In the genomic region with DNA sequence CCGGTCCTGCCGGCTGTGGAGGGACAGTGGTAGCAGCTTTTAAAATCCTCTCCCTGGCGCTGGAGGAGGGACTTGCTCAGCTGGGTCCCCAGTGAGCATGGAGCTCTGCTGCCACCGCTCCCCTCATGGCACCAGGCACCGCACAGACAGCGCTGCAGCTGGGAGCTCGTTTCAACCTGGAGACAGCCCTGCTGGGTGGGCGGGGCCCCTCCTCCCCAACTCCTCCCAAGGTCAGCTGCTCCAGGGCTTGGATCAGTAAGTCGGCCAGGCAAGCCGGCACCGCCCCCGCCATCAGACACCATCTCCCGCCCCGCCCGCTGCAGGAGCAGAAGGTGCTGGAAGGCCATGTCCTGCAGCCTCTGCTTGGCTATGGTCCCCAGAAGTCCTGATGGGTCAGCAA, we compare ENCODE assay signal across 1 cellular context.
TF ChIP-seq lines count a peak whose summit lies in the region.

No MANE protein-coding gene starts in this region.

TF ChIP-seq in K562, 482 proteins besides CTCF, POLR2A, EP300 and RAD21 (continued from another document):
- TF ChIP-seq PRDM10 (IDR thresholded peaks at IDR 0.05; ENCODE audit: partially characterized antibody) (no peak), FOS (IDR thresholded peaks at IDR 0.05; ENCODE audit: extremely low read depth, insufficient read length) (no peak), KAT7 (CRISPR knock-in tag; IDR thresholded peaks at IDR 0.05; ENCODE audit: borderline replicate concordance) (0 out of 2 replicates have a peak, but pooled peaks have one; percentile 47), SP1 (CRISPR knock-in tag; IDR thresholded peaks at IDR 0.05) (0 out of 2 replicates have a peak, but pooled peaks have one; percentile 41), KLF1 (tag; IDR thresholded peaks at IDR 0.05) (0 out of 2 replicates have a peak, but pooled peaks have one; percentile 48), TOE1 (IDR thresholded peaks at IDR 0.05; ENCODE audit: borderline replicate concordance) (peak; percentile 31; the same call in 1 of the 2 replicates), TOE1 (CRISPR knock-in tag; IDR thresholded peaks at IDR 0.05; ENCODE audit: borderline replicate concordance, low read depth) (no peak), RCOR1 (IDR thresholded peaks at IDR 0.05; ENCODE audit: borderline replicate concordance in 1 of 2, low read depth in 2 of 2, low read length in 2 of 2) (peak in 1 of 2 experiments; percentile 24; a peak in 1 of 4 replicates), ZNF311 (CRISPR knock-in tag; IDR thresholded peaks at IDR 0.05) (no peak), NRF1 (conservative IDR thresholded peaks at IDR 0.05 in 1 of 2, IDR thresholded peaks at IDR 0.05 in 1 of 2) (peak; percentile 54 to 61), CCNT2 (IDR thresholded peaks at IDR 0.05; ENCODE audit: borderline replicate concordance, extremely low read depth, insufficient read length, low read depth, low read length) (peak; percentile 48), AFF4 (CRISPR knock-in tag; IDR thresholded peaks at IDR 0.05) (peak; percentile 65; the same call in 1 of the 2 replicates), HDAC1 (IDR thresholded peaks at IDR 0.05) (peak in 1 of 2 experiments; percentile 77; a peak in 2 of 4 replicates), EP400 (IDR thresholded peaks at IDR 0.05) (no peak), CBFA2T3 (IDR thresholded peaks at IDR 0.05) (peak; percentile 19; the same call in 1 of the 2 replicates), L3MBTL2 (IDR thresholded peaks at IDR 0.05) (no peak), KLF13 (tag; IDR thresholded peaks at IDR 0.05; ENCODE audit: borderline replicate concordance, low read depth) (peak; percentile 48; the same call in 1 of the 2 replicates), ESRRA (IDR thresholded peaks at IDR 0.05; ENCODE audit: borderline replicate concordance, low read depth) (peak; percentile 62; the same call in 1 of the 2 replicates), GTF2B (IDR thresholded peaks at IDR 0.05; ENCODE audit: extremely low read depth, insufficient read length) (no peak), VEZF1 (CRISPR knock-in tag; IDR thresholded peaks at IDR 0.05) (peak; percentile 88), CREM (IDR thresholded peaks at IDR 0.05; ENCODE audit: low read depth) (0 out of 2 replicates have a peak, but pooled peaks have one; percentile 6), TFAP4 (CRISPR knock-in tag; IDR thresholded peaks at IDR 0.05; ENCODE audit: borderline replicate concordance) (peak; percentile 98), ZFP1 (CRISPR knock-in tag; IDR thresholded peaks at IDR 0.05) (no peak), BRD4 (IDR thresholded peaks at IDR 0.05) (no peak), FOXJ3 (CRISPR knock-in tag; IDR thresholded peaks at IDR 0.05) (no peak), POLR2AphosphoS2 (IDR thresholded peaks at IDR 0.05; ENCODE audit: low read length) (no peak)
- TF ChIP-seq, protein P1, sequence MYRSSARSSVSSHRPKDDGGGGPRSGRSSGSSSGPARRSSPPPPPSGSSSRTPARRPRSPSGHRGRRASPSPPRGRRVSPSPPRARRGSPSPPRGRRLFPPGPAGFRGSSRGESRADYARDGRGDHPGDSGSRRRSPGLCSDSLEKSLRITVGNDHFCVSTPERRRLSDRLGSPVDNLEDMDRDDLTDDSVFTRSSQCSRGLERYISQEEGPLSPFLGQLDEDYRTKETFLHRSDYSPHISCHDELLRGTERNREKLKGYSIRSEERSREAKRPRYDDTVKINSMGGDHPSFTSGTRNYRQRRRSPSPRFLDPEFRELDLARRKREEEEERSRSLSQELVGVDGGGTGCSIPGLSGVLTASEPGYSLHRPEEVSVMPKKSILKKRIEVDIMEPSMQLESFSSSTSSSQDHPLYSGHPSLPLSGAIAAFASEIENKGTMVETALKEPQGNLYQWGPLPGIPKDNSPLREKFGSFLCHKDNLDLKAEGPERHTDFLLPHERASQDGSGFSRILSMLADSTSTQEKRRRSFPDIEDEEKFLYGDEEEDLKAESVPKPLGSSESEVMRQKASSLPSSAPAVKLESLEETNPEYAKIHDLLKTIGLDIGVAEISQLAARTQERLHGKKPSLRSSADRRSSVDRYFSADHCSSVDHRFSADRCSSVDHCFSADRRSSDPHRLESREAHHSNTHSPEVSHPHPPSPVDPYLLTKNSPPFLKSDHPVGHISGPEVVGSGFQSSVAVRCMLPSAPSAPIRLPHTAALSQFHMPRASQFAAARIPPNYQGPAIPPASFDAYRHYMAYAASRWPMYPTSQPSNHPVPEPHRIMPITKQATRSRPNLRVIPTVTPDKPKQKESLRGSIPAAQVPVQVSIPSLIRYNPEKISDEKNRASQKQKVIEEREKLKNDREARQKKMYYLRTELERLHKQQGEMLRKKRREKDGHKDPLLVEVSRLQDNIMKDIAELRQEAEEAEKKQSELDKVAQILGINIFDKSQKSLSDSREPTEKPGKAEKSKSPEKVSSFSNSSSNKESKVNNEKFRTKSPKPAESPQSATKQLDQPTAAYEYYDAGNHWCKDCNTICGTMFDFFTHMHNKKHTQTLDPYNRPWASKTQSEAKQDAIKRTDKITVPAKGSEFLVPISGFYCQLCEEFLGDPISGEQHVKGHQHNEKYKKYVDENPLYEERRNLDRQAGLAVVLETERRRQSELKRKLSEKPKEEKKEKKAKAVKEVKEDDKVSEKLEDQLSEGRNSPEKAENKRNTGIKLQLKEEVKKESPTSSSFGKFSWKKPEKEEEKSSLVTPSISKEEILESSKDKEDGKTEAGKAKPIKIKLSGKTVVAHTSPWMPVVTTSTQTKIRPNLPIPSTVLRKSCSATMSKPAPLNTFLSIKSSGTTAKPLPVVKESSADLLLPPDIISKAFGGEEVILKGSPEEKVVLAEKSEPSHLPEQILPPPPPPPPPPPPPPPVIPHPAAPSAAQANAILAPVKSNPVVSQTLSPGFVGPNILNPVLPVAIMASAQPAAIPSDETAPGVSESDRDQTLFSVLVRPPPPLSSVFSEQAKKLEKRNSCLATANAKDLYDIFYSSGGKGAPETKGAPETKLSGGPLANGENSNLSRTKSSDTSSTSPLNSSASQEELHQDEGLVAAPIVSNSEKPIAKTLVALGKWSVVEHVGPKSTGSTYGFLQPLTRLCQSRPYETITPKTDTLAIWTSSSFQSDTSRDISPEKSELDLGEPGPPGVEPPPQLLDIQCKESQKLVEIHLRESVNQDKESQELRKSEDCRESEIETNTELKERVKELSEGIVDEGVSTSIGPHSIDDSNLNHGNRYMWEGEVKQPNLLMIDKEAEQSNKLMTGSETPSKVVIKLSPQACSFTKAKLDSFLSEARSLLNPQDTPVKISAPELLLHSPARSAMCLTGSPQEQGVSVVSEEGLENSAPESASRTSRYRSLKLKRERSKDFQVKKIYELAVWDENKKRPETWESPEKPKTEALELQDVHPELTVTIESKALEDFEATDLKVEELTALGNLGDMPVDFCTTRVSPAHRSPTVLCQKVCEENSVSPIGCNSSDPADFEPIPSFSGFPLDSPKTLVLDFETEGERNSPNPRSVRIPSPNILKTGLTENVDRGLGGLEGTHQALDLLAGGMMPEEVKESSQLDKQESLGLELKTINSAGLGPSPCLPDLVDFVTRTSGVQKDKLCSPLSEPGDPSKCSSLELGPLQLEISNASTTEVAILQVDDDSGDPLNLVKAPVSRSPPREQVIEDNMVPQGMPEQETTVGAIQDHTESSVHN (IDR thresholded peaks at IDR 0.05; ENCODE audit: borderline replicate concordance in 1 of 2, low read depth in 1 of 2): no peak
- TF ChIP-seq, protein P2, sequence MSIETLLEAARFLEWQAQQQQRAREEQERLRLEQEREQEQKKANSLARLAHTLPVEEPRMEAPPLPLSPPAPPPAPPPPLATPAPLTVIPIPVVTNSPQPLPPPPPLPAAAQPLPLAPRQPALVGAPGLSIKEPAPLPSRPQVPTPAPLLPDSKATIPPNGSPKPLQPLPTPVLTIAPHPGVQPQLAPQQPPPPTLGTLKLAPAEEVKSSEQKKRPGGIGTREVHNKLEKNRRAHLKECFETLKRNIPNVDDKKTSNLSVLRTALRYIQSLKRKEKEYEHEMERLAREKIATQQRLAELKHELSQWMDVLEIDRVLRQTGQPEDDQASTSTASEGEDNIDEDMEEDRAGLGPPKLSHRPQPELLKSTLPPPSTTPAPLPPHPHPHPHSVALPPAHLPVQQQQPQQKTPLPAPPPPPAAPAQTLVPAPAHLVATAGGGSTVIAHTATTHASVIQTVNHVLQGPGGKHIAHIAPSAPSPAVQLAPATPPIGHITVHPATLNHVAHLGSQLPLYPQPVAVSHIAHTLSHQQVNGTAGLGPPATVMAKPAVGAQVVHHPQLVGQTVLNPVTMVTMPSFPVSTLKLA (conservative IDR thresholded peaks at IDR 0.05): peak in 1 of 2 experiments; percentile 45; a peak in 1 of 4 replicates
